ENCODE assay signal across 15 cellular contexts in genomic region chr6:166235666-166236292, GRCh38.
"Had no signal": no experiment of that assay in that cellular context is flagged by ENCODE, and none has a peak within 500 bp of the region (broad histone marks: within the 10 kb centered on the region; RNA-seq: fewer than 3 reads in every experiment).

No MANE protein-coding gene starts in this region.

- H2AFZ ChIP-seq: parathyroid adenoma had no signal

- H3K9me3 Mint-ChIP-seq: activated T-cell treated with anti-CD3 and anti-CD28 coated beads, Interleukin-2, amount 50 U/mL, for 4 hours; stimulated activated effector memory CD8-positive, alpha-beta T cell treated with anti-CD3 and anti-CD28 coated beads, Interleukin-12 subunit alpha, Interleukin-12 subunit beta, amount 100 ng/mL, for 72 hours; WTC11 had no signal

- H3K36me3 ChIP-seq: heart left ventricle, tibial nerve, vagina had no signal

- H3K36me3 Mint-ChIP-seq: WTC11 had no signal

- H3K27ac Mint-ChIP-seq: stimulated activated effector memory CD8-positive, alpha-beta T cell treated with anti-CD3 and anti-CD28 coated beads, Interleukin-12 subunit alpha, Interleukin-12 subunit beta, amount 100 ng/mL, for 72 hours; T-helper 17 cell; WTC11 had no signal

- H3K4me1 ChIP-seq: parathyroid adenoma, tibial nerve, vagina had no signal

- H3K4me3 ChIP-seq: heart left ventricle, lung, tibial nerve, vagina had no signal

- H3K27me3 ChIP-seq: vagina had no signal

- DNase-seq: activated effector memory CD4-positive, alpha-beta T cell treated with anti-CD3 and anti-CD28 coated beads, Interleukin-2, amount 50 U/mL, for 16 hours; activated T-cell treated with anti-CD3 and anti-CD28 coated beads, Interleukin-2, amount 50 U/mL, for 4 hours; aorta; cerebellar nuclear complex; dermis blood vessel endothelial cell; heart left ventricle; stimulated activated CD4-positive, alpha-beta T cell treated with anti-CD3 and anti-CD28 coated beads, Interleukin-12 subunit alpha, Interleukin-12 subunit beta, amount 100 ng/mL, for 4 hours; stimulated activated CD4-positive, alpha-beta T cell treated with anti-CD3 and anti-CD28 coated beads, Interleukin-2, amount 100 ng/mL, for 24 hours; T-helper 17 cell had no signal

- H3K79me2 ChIP-seq: parathyroid adenoma had no signal

- H3K4me3 Mint-ChIP-seq: activated T-cell treated with anti-CD3 and anti-CD28 coated beads, Interleukin-2, amount 50 U/mL, for 4 hours; stimulated activated effector memory CD8-positive, alpha-beta T cell treated with anti-CD3 and anti-CD28 coated beads, Interleukin-12 subunit alpha, Interleukin-12 subunit beta, amount 100 ng/mL, for 72 hours; T-helper 17 cell; WTC11 had no signal

- H3K9me3 ChIP-seq: heart left ventricle, tibial nerve, vagina had no signal

- H3K9ac ChIP-seq: parathyroid adenoma had no signal

- H3K27ac ChIP-seq: heart left ventricle, parathyroid adenoma, tibial nerve, vagina had no signal

- ATAC-seq: WTC11 had no signal
